In the genomic region with DNA sequence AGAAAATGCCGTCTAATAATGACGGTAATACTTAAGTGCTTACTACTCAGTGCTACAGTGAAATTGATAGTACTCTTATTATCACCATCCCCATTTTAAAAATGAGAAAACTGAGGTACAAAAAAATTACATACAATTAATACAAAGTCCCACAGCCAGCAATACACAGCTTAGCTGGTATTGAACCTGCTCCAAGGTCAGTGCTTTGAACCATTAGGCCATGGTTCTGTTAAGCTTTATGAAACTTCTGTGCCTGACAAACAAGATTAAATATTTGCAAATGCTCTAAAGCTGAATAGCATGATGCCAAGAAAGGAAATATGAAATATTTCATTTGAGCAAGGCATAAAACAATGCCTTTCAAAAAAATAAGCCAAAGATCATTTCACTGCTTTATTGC, we compare ENCODE assay signal across 1 cellular context.
TF ChIP-seq lines count a peak whose summit lies in the region.

No MANE protein-coding gene starts in this region.

TF ChIP-seq in HepG2, 621 proteins besides CTCF, POLR2A, EP300 and RAD21 (continued from another document):
- TF ChIP-seq XBP1 (CRISPR knock-in tag; IDR thresholded peaks at IDR 0.05) (no peak), SALL2 (CRISPR knock-in tag; IDR thresholded peaks at IDR 0.05) (no peak), PHF8 (CRISPR knock-in tag; IDR thresholded peaks at IDR 0.05) (no peak), ZNF672 (CRISPR knock-in tag; IDR thresholded peaks at IDR 0.05) (no peak), ZNF841 (CRISPR knock-in tag; IDR thresholded peaks at IDR 0.05; ENCODE audit: borderline replicate concordance) (no peak), THYN1 (CRISPR knock-in tag; IDR thresholded peaks at IDR 0.05; ENCODE audit: borderline replicate concordance, low read depth) (no peak), ZFP41 (CRISPR knock-in tag; IDR thresholded peaks at IDR 0.05; ENCODE audit: borderline replicate concordance) (no peak), HOXA9 (CRISPR knock-in tag; IDR thresholded peaks at IDR 0.05; ENCODE audit: borderline replicate concordance) (no peak)
